14 cellular contexts compared by ENCODE assay signal in the genomic region with DNA sequence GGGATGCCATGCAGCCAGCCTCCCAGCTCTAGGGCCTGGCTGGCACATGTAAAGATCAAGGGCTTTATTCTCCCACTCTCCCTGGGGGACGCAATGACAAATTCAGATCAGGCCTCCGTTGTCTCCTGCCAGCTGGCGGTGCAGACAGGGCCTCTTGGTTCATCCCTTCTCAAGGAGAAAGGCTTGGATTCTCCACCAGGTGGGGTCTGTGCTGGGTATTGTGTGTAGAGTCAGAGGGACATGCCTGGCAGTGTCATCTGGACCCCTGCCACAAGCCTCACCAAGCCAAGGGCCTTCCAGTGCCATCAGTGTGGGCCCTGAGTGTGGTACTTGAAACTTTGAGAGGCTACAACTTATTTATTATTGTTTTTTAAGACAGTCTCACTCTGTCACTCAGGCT. TPM values are rescaled to one million over a fixed set of nuclear protein-coding genes. Genes with fewer than 3 reads are reported as not detected.
DNase-seq lines count a peak whose midpoint lies in the region; ATAC-seq and TF ChIP-seq lines count a peak whose summit lies in the region.
"Had no signal": no experiment of that assay in that cellular context is flagged by ENCODE, and none has a peak within 500 bp of the region (broad histone marks: within the 10 kb centered on the region; RNA-seq: fewer than 3 reads in every experiment).

No MANE protein-coding gene starts in this region.

- no peaks in the 10 kb centered on the region for H3K4me1 ChIP-seq in A673 (ENCODE audit: insufficient read depth, low read length, poor library complexity, severe bottlenecking)
- 0 out of 2 replicates have a peak, but pooled peaks cover 5% of the 10 kb centered on the region for H3K4me1 ChIP-seq in GM23248 (ENCODE audit: insufficient read depth)
- H3K4me1 ChIP-seq: ascending aorta had no signal

- in situ Hi-C loops in GM23248 (cut with MboI) = no loop called here

- H4K20me1 ChIP-seq in GM23248 (ENCODE audit: insufficient read depth) = no peaks in the 10 kb centered on the region

- BruUV-seq in A673 (replicated peaks; lab: Mats Ljungman, UMichigan) = no TSS peak

- ATAC-seq in HG03439 (IDR thresholded peaks at IDR 0.05; ENCODE audit: unreplicated experiment) = no peak
- no peak for ATAC-seq in activated CD8-positive, alpha-beta T cell treated with anti-CD3 and anti-CD28 coated beads, Interleukin-2, amount 10 ng/mL, durations not matched to agents 7 days and 5 days

- CTCF ChIA-PET in A673 (lab: Charles Lee) = no interaction called here
- CTCF ChIA-PET in activated CD8-positive, alpha-beta T cell treated with anti-CD3 and anti-CD28 coated beads, Interleukin-2, amount 10 ng/mL, durations not matched to agents 7 days and 5 days (lab: Charles Lee) = no interaction called here

- no peaks in the 10 kb centered on the region for H3F3A ChIP-seq in GM23248 (ENCODE audit: insufficient read depth)

- H3K4me1 Mint-ChIP-seq in activated CD8-positive, alpha-beta T cell treated with anti-CD3 and anti-CD28 coated beads, Interleukin-2, amount 10 ng/mL, durations not matched to agents 7 days and 5 days (ENCODE audit: low read depth) = peaks cover 2% of the 10 kb centered on the region

- H3K9me2 ChIP-seq in GM23248 (ENCODE audit: insufficient read depth) = no peaks in the 10 kb centered on the region

- H3K27ac ChIP-seq in A673 (ENCODE audit: low read depth, low read length, poor library complexity, severe bottlenecking) (no peak overlapping the region), GM23248 (no peak overlapping the region)
- H3K27ac ChIP-seq: ascending aorta had no signal

- no peak overlapping the region for H2AFZ ChIP-seq in GM23248

- H3K27ac Mint-ChIP-seq in activated CD8-positive, alpha-beta T cell treated with anti-CD3 and anti-CD28 coated beads, Interleukin-2, amount 10 ng/mL, durations not matched to agents 7 days and 5 days = no peak overlapping the region
- H3K27ac Mint-ChIP-seq: nephron progenitor cell had no signal

- no peaks in the 10 kb centered on the region for H3K9me3 Mint-ChIP-seq in activated CD8-positive, alpha-beta T cell treated with anti-CD3 and anti-CD28 coated beads, Interleukin-2, amount 10 ng/mL, durations not matched to agents 7 days and 5 days (ENCODE audit: insufficient read depth)

- H3K9me3 ChIP-seq in A673 (ENCODE audit: low read depth, low read length, poor library complexity, severe bottlenecking) = no peaks in the 10 kb centered on the region
- no peaks in the 10 kb centered on the region for H3K9me3 ChIP-seq in GM23248 (ENCODE audit: low read depth)
- H3K9me3 ChIP-seq: MG63 had no signal

- TF ChIP-seq CTCF in A673 (conservative IDR thresholded peaks at IDR 0.05; ENCODE audit: low read depth, low read length) = 0 out of 2 replicates have a peak, but pooled peaks have one; percentile 28

- no peaks in the 10 kb centered on the region for H3K36me3 ChIP-seq in A673 (ENCODE audit: insufficient read depth, low read length, poor library complexity, severe bottlenecking)
- H3K36me3 ChIP-seq in GM23248 (ENCODE audit: low read depth) = no peaks in the 10 kb centered on the region
- H3K36me3 ChIP-seq: ascending aorta, MG63 had no signal

- H3K27me3 Mint-ChIP-seq in activated CD8-positive, alpha-beta T cell treated with anti-CD3 and anti-CD28 coated beads, Interleukin-2, amount 10 ng/mL, durations not matched to agents 7 days and 5 days (ENCODE audit: low read depth) = peaks cover 6% of the 10 kb centered on the region

- H3K9ac ChIP-seq in GM23248 = no peak overlapping the region

- POLR2A ChIA-PET in A673 (lab: Charles Lee; ENCODE audit: low non-redundant PET) = no interaction called here
- POLR2A ChIA-PET in activated CD8-positive, alpha-beta T cell treated with anti-CD3 and anti-CD28 coated beads, Interleukin-2, amount 10 ng/mL, durations not matched to agents 7 days and 5 days (lab: Charles Lee) = no interaction called here

- H3K27me3 ChIP-seq in A673 (replicated peaks; ENCODE audit: insufficient read depth, low read depth, low read length, poor library complexity) (no peaks in the 10 kb centered on the region), GM23248 (replicated peaks; ENCODE audit: insufficient read depth) (no peaks in the 10 kb centered on the region)
- H3K27me3 ChIP-seq: ascending aorta, MG63 had no signal

- no peak overlapping the region for H3K4me2 ChIP-seq in GM23248 (ENCODE audit: unreplicated experiment)

- peak; percentile 63 for DNase-seq in A673 (ENCODE audit: low spot score)
- peak; percentile 8 for DNase-seq in GM23248
- peak; percentile 46 for DNase-seq in SK-N-DZ (ENCODE audit: low spot score)
- DNase-seq in iPS-NIHi7 (ENCODE audit: extremely low spot score) = peak; percentile 31
- DNase-seq in occipital lobe (lab: John Stamatoyannopoulos, UW) = no peak
- no peak for DNase-seq in activated CD8-positive, alpha-beta T cell treated with anti-CD3 and anti-CD28 coated beads, Interleukin-2, amount 10 ng/mL, durations not matched to agents 7 days and 5 days
- no peak for DNase-seq in SIG-M5 treated with dmso at 0.1 percent for 504 hours (lab: John Stamatoyannopoulos, UW; ENCODE audit: unreplicated experiment)
- DNase-seq: activated CD4-positive, alpha-beta T cell treated with anti-CD3 and anti-CD28 coated beads for 4 hours; MG63; NCI-H2029 treated with DMSO at 0.1 percent for 48 hours; nephron progenitor cell; Right ventricle myocardium superior had no signal

- H3K79me2 ChIP-seq in GM23248 (ENCODE audit: insufficient read depth) = no peaks in the 10 kb centered on the region

- no peaks in the 10 kb centered on the region for H3K36me3 Mint-ChIP-seq in activated CD8-positive, alpha-beta T cell treated with anti-CD3 and anti-CD28 coated beads, Interleukin-2, amount 10 ng/mL, durations not matched to agents 7 days and 5 days (ENCODE audit: low read depth)

- H3K4me3 ChIP-seq in A673 (ENCODE audit: low read depth, low read length, poor library complexity, severe bottlenecking) (no peak overlapping the region), GM23248 (no peak overlapping the region)
- H3K4me3 ChIP-seq: ascending aorta, MG63 had no signal

- intact Hi-C loops in A673 (cut with micrococcal nuclease; ENCODE audit: unreplicated experiment) = no loop called here

- no peak overlapping the region for H3K4me3 Mint-ChIP-seq in activated CD8-positive, alpha-beta T cell treated with anti-CD3 and anti-CD28 coated beads, Interleukin-2, amount 10 ng/mL, durations not matched to agents 7 days and 5 days
- H3K4me3 Mint-ChIP-seq: nephron progenitor cell had no signal

- 71 to 73% methylated on average over 3 of the region's 3 CpGs for WGBS in GM23248 (ENCODE audit: low coverage in 1 of 2, low lambda C conversion rate in 2 of 2, missing lambda C conversion rate in 2 of 2), 2 experiments

RNA-seq across cellular contexts. Expression of a gene that starts 8.4 kb away (rescaled TPM):
- 215 and 240 TPM in 2 replicates for total RNA-seq in A673 (2021)
- 196 and 215 TPM in 2 replicates for total RNA-seq in GM23248 (2014; rRNA removed; shearing (Covaris generic))
- polyA plus RNA-seq in GM23248 (2016; fragmentation: Nextera tagmentation; extraction: Ambion mirVana) = 20.2 and 21.7 TPM in 2 replicates
- 50.3 and 56.6 TPM in 2 replicates for polyA plus RNA-seq in SK-N-DZ (2014; cell fraction: cytosol; rRNA removed)
- 70.3 and 104 TPM in 2 replicates for polyA plus RNA-seq in SK-N-DZ (2014; cell fraction: nucleus; rRNA removed)
- total RNA-seq in occipital lobe = 188 TPM
- under 1 TPM in 1 of 2 experiments, not detected in 1; 0.05 TPM for total RNA-seq in activated CD8-positive, alpha-beta T cell treated with anti-CD3 and anti-CD28 coated beads, Interleukin-2, amount 10 ng/mL, durations not matched to agents 7 days and 5 days

Comparison
In these comparisons a context has a peak if more than half of its experiments do, and no peak if none do; other contexts are left out.
1. DNase-seq: peak in A673 (single experiment), GM23248 (single experiment), SK-N-DZ (single experiment) and iPS-NIHi7 (single experiment); none in occipital lobe (single experiment), activated CD8-positive, alpha-beta T cell treated with anti-CD3 and anti-CD28 coated beads, Interleukin-2, amount 10 ng/mL, durations not matched to agents 7 days and 5 days (single experiment) and SIG-M5 treated with dmso at 0.1 percent for 504 hours (single experiment).
2. RNA of a gene that starts 8.4 kb away (total RNA-seq): 215 to 240 TPM in A673, 196 to 215 TPM in GM23248 and 188 TPM in occipital lobe (single experiment); 0.05 TPM in activated CD8-positive, alpha-beta T cell treated with anti-CD3 and anti-CD28 coated beads, Interleukin-2, amount 10 ng/mL, durations not matched to agents 7 days and 5 days; every median in the first group is over 100 times any median in the second.